In the genomic region with DNA sequence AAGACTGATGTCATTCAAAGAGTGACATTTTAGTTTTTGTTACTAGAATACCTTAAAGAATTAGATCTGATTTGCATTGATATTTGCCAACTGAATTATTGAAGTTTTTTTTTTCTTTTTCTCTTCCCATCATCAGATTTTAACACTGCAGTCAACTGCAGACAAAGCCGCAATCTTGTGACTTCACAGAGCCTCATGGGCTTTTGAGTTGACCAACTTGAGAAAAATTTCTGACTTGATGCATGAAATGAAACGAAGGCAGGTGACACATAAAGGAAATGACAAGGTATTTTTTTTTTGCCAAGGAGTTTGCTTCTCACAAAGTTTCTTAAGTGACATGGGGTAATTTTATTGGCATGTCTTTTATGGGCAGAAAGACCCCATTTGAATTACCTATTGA, we compare ENCODE assay signal across 16 cellular contexts.
"Had no signal": no experiment of that assay in that cellular context is flagged by ENCODE, and none has a peak within 500 bp of the region (broad histone marks: within the 10 kb centered on the region; RNA-seq: fewer than 3 reads in every experiment).

No MANE protein-coding gene starts in this region.

- DNase-seq: dorsolateral prefrontal cortex; effector CD8-positive, alpha-beta T cell; foreskin fibroblast; mesendoderm; naive B cell; occipital lobe; pancreas; right cardiac atrium; small intestine; stimulated activated CD4-positive, alpha-beta T cell treated with anti-CD3 and anti-CD28 coated beads, Interleukin-2, amount 100 ng/mL, for 48 hours; stimulated activated naive CD4-positive, alpha-beta T cell treated with Interleukin-2 at 50 U/mL for 16 hours had no signal

- H3K27me3 Mint-ChIP-seq: naive B cell, progenitor cell of endocrine pancreas had no signal

- H3K4me3 Mint-ChIP-seq: naive B cell, nephron had no signal

- H3K4me3 ChIP-seq: coronary artery, dorsolateral prefrontal cortex, esophagus muscularis mucosa, hepatocyte, pancreas had no signal

- H3K9me3 ChIP-seq: esophagus muscularis mucosa, pancreas had no signal

- H3K36me3 Mint-ChIP-seq: naive B cell had no signal

- H3K4me1 Mint-ChIP-seq: naive B cell had no signal

- ATAC-seq: pancreas, right cardiac atrium had no signal

- H3K27ac Mint-ChIP-seq: naive B cell, nephron, progenitor cell of endocrine pancreas had no signal
